1 cellular context compared by ENCODE assay signal in genomic region chr17:45149669-45150603, GRCh38.
TF ChIP-seq lines count a peak whose summit lies in the region.

No MANE protein-coding gene starts in this region.

TF ChIP-seq in HepG2, 621 proteins besides CTCF, POLR2A, EP300 and RAD21 (continued from another document and continues in another):
- TF ChIP-seq ZNF407 (CRISPR knock-in tag; IDR thresholded peaks at IDR 0.05; ENCODE audit: not compliant biosample characterization), result peak; percentile 64
- no peak for TF ChIP-seq JDP2 (CRISPR knock-in tag; IDR thresholded peaks at IDR 0.05; ENCODE audit: borderline replicate concordance)
- TF ChIP-seq ZNF362 (CRISPR knock-in tag; IDR thresholded peaks at IDR 0.05; ENCODE audit: borderline replicate concordance), result peak; percentile 49; the same call in 1 of the 2 replicates
- TF ChIP-seq ZNF33B (CRISPR knock-in tag; IDR thresholded peaks at IDR 0.05), result 0 out of 2 replicates have a peak, but pooled peaks have one; percentile 36
- TF ChIP-seq ZNF275 (CRISPR knock-in tag; IDR thresholded peaks at IDR 0.05; ENCODE audit: borderline replicate concordance), result no peak
- no peak for TF ChIP-seq ZNF775 (CRISPR knock-in tag; IDR thresholded peaks at IDR 0.05; ENCODE audit: borderline replicate concordance)
- peak; percentile 91; the same call in 1 of the 2 replicates for TF ChIP-seq NFIB (CRISPR knock-in tag; IDR thresholded peaks at IDR 0.05; ENCODE audit: borderline replicate concordance)
- TF ChIP-seq HDAC1 (CRISPR knock-in tag; IDR thresholded peaks at IDR 0.05), result no peak
- TF ChIP-seq ZNF670 (CRISPR knock-in tag; IDR thresholded peaks at IDR 0.05; ENCODE audit: borderline replicate concordance), result no peak
- no peak for TF ChIP-seq PITX1 (CRISPR knock-in tag; IDR thresholded peaks at IDR 0.05)
- TF ChIP-seq CSRNP1 (CRISPR knock-in tag; IDR thresholded peaks at IDR 0.05), result no peak
- TF ChIP-seq CEBPZ (IDR thresholded peaks at IDR 0.05; ENCODE audit: low read length), result no peak
- TF ChIP-seq MLX (CRISPR knock-in tag; IDR thresholded peaks at IDR 0.05), result no peak
- TF ChIP-seq ZHX1 (CRISPR knock-in tag; IDR thresholded peaks at IDR 0.05; ENCODE audit: low read depth), result peak; percentile 59; the same call in 1 of the 2 replicates
- TF ChIP-seq ZFYVE20 (CRISPR knock-in tag; IDR thresholded peaks at IDR 0.05; ENCODE audit: borderline replicate concordance, low read depth), result no peak
- TF ChIP-seq ZNF136 (CRISPR knock-in tag; IDR thresholded peaks at IDR 0.05; ENCODE audit: low read depth), result peak; percentile 60; the same call in 1 of the 2 replicates
- 0 out of 2 replicates have a peak, but pooled peaks have one; percentile 16 for TF ChIP-seq ZFP82 (CRISPR knock-in tag; IDR thresholded peaks at IDR 0.05; ENCODE audit: borderline replicate concordance)
- TF ChIP-seq SNAPC4 (CRISPR knock-in tag; IDR thresholded peaks at IDR 0.05), result no peak
- TF ChIP-seq PRDM4 (CRISPR knock-in tag; IDR thresholded peaks at IDR 0.05; ENCODE audit: borderline replicate concordance), result no peak
- no peak for TF ChIP-seq SMAD3 (CRISPR knock-in tag; IDR thresholded peaks at IDR 0.05)
